In the genomic region with DNA sequence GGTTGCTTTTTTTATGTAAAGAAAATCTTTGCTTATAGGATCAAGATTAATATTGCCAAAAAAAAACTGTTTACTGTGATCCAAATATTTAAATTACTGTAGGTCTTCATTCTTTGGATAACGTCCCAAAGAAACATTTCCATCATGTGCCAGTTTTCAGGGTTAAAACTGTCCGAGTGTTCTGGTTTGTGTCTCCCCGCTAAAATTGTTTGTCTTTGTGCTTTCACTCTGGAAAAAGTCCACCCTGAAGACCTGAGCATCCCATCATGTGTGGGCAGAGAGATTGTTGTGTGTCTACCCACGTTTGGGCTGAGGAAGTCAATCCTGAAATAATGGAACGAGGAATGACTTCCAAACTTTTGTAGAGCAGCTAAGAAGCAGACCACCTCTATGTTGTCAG, we compare ENCODE assay signal across 21 cellular contexts.
"Had no signal": no experiment of that assay in that cellular context is flagged by ENCODE, and none has a peak within 500 bp of the region (broad histone marks: within the 10 kb centered on the region; RNA-seq: fewer than 3 reads in every experiment).

No MANE protein-coding gene starts in this region.

- H3K79me2 ChIP-seq: parathyroid adenoma had no signal

- H3K36me3 ChIP-seq: right atrium auricular region, right lobe of liver, tibial nerve, vagina had no signal

- H3K27me3 ChIP-seq: right atrium auricular region, right lobe of liver, tibial nerve, vagina had no signal

- H3K27ac ChIP-seq: parathyroid adenoma, psoas muscle, right lobe of liver, skin epidermis, tibial nerve, vagina had no signal

- DNase-seq: hypothalamus; islet precursor cell; kidney glomerular epithelial cell; left cardiac atrium; mesendoderm; midbrain; mucosa of descending colon; naive thymus-derived CD8-positive, alpha-beta T cell; psoas muscle; right lobe of liver; stimulated activated CD4-positive, alpha-beta T cell treated with anti-CD3 and anti-CD28 coated beads, Interleukin-12 subunit alpha, Interleukin-12 subunit beta, amount 100 ng/mL, for 4 hours; stimulated activated CD4-positive, alpha-beta T cell treated with anti-CD3 and anti-CD28 coated beads, Interleukin-15, amount 100 ng/mL, for 24 hours; stimulated activated CD4-positive, alpha-beta T cell treated with anti-CD3 and anti-CD28 coated beads, Interleukin-4, amount 100 ng/mL, for 24 hours; stimulated activated naive CD4-positive, alpha-beta T cell; substantia nigra had no signal

- H3K4me1 ChIP-seq: parathyroid adenoma, psoas muscle, right atrium auricular region, right lobe of liver, tibial nerve, vagina had no signal

- H3K4me3 ChIP-seq: lung, mucosa of descending colon, psoas muscle, right atrium auricular region, right lobe of liver, skin epidermis, tibial nerve, vagina had no signal

- H2AFZ ChIP-seq: parathyroid adenoma had no signal

- H3K9me3 ChIP-seq: mucosa of descending colon, psoas muscle, right atrium auricular region, right lobe of liver, tibial nerve, vagina had no signal

- H3K9ac ChIP-seq: parathyroid adenoma had no signal
